25 cellular contexts compared by ENCODE assay signal in the genomic region with DNA sequence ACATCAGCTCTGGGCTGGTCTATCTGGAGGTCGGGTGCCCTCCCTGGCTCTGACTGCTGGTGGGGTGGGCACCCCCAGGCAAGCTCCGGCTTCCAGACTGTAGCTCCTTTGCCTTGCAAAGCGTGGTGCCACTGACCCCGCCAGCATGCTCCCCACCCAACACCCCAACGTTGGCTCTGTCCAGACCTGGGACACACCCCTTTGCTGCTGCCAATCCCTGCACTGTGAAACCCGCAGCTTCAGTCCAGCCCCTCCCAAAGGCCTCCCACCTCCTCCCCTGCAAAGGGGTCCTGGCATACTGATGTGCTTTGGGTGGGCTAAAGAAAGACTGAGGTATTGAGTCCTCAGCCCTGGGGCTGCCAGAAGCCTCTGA. TPM values are rescaled to one million over a fixed set of nuclear protein-coding genes. Genes with fewer than 3 reads are reported as not detected.
DNase-seq lines count a peak whose midpoint lies in the region; ATAC-seq, FAIRE-seq and TF ChIP-seq lines count a peak whose summit lies in the region.
"Had no signal": no experiment of that assay in that cellular context is flagged by ENCODE, and none has a peak within 500 bp of the region (broad histone marks: within the 10 kb centered on the region; RNA-seq: fewer than 3 reads in every experiment).

No MANE protein-coding gene starts in this region.

- H2BK12ac ChIP-seq in H1 (ENCODE audit: low read depth, low read length): peak overlapping the region; percentile 50; the same call in 1 of the 2 replicates

- H3K79me2 ChIP-seq in H1 (ENCODE audit: control insufficient read depth in 1 of 2, insufficient read depth in 2 of 2, low read length in 2 of 2): no peaks in the 10 kb centered on the region
- H3K79me2 ChIP-seq in neural progenitor cell (ENCODE audit: low read depth): no peaks in the 10 kb centered on the region

- 86% methylated on average over 5 of the region's 6 CpGs; no CpG with 5 or more reads in 1 of the 2 experiments for WGBS in H1 (ENCODE audit: extremely low coverage in 1 of 2, insufficient coverage in 1 of 2, insufficient read length in 1 of 2, insufficient replicate concordance in 2 of 2, low coverage in 1 of 2, low lambda C conversion rate in 2 of 2, missing lambda C conversion rate in 1 of 2), 2 experiments

- no peak for TF ChIP-seq POLR2A in H1 (IDR thresholded peaks at IDR 0.05; ENCODE audit: control extremely low read depth in 1 of 2, low read depth in 2 of 2, low read length in 2 of 2)

- no peak overlapping the region for H4K8ac ChIP-seq in H1 (ENCODE audit: extremely low read depth, insufficient read depth, low read length)

- no peak overlapping the region for H3K27ac Mint-ChIP-seq in neural progenitor cell
- H3K27ac Mint-ChIP-seq in progenitor cell of endocrine pancreas: no peak overlapping the region
- H3K27ac Mint-ChIP-seq: CD14-positive monocyte; CD4-positive, alpha-beta memory T cell; GM23338 had no signal

- FAIRE-seq in H1 (lab: Jason Lieb, UNC): no peak
- FAIRE-seq: A549, GM12891, GM18507, H54 had no signal

- H3K9me3 Mint-ChIP-seq in neural progenitor cell: peaks cover 2% of the 10 kb centered on the region
- H3K9me3 Mint-ChIP-seq in progenitor cell of endocrine pancreas (ENCODE audit: low read depth): no peaks in the 10 kb centered on the region
- H3K9me3 Mint-ChIP-seq: CD4-positive, alpha-beta memory T cell; GM23338 had no signal

- TF ChIP-seq CTCF in H1 (IDR thresholded peaks at IDR 0.05; ENCODE audit: control extremely low read depth in 1 of 3, insufficient read depth in 1 of 3, low read depth in 1 of 3, low read length in 3 of 3): no peak
- no peak for TF ChIP-seq CTCF in neural progenitor cell (IDR thresholded peaks at IDR 0.05)
- no peak for TF ChIP-seq CTCF in RWPE1 (conservative IDR thresholded peaks at IDR 0.05; ENCODE audit: low read depth)
- no peak for TF ChIP-seq CTCF in progenitor cell of endocrine pancreas (IDR thresholded peaks at IDR 0.05; ENCODE audit: unreplicated experiment)

- no peak for ATAC-seq in Right ventricle myocardium inferior
- no peak for ATAC-seq in left ventricle myocardium superior
- ATAC-seq: A549, GM23338 had no signal

- TF ChIP-seq RAD21 in H1 (IDR thresholded peaks at IDR 0.05 in 1 of 2, conservative IDR thresholded peaks at IDR 0.05 in 1 of 2; ENCODE audit: low read depth in 2 of 2, low read length in 2 of 2): no peak

- H3F3A ChIP-seq in neural progenitor cell (ENCODE audit: low read depth): peaks cover 40% of the 10 kb centered on the region

- H3K27me3 Mint-ChIP-seq in neural progenitor cell (ENCODE audit: insufficient read depth, low read depth) (peaks cover 55% of the 10 kb centered on the region), progenitor cell of endocrine pancreas (peaks cover 68% of the 10 kb centered on the region)

- no peak overlapping the region for H3K4me2 ChIP-seq in H1 (ENCODE audit: insufficient read depth in 1 of 2, low read depth in 2 of 2, low read length in 2 of 2)
- no peak overlapping the region for H3K4me2 ChIP-seq in neural progenitor cell
- H3K4me2 ChIP-seq: A549; BLaER1 treated with 17β-estradiol and CSF1 and Interleukin-3, amounts not matched to agents 10 nM and 100 nM; GM23338 had no signal

- H3K4me1 ChIP-seq in H1 (replicated peaks in 1 of 4; ENCODE audit: control insufficient read depth in 3 of 4, insufficient read depth in 4 of 4, low read length in 3 of 4): peaks cover 4 to 55% (median 24%) of the 10 kb centered on the region in 4 experiments
- peaks cover 50% of the 10 kb centered on the region for H3K4me1 ChIP-seq in neural progenitor cell
- H3K4me1 ChIP-seq: HAP-1 had no signal

- peak; percentile 33 for DNase-seq in Right ventricle myocardium inferior (ENCODE audit: missing footprints)
- DNase-seq in left ventricle myocardium superior: no peak
- DNase-seq in H1 (ENCODE audit: low read depth in 1 of 2, low spot score in 2 of 2): no peak
- no peak for DNase-seq in neural progenitor cell (ENCODE audit: low spot score)
- DNase-seq in RWPE1 (ENCODE audit: low spot score): no peak
- DNase-seq in progenitor cell of endocrine pancreas (ENCODE audit: low spot score, unreplicated experiment): no peak
- no peak for DNase-seq in stimulated activated CD4-positive, alpha-beta T cell treated with anti-CD3 and anti-CD28 coated beads, Interleukin-15, amount 100 ng/mL, for 24 hours
- DNase-seq: 8988T; ACHN; AML-193; BE2C; Calu3; CD4-positive, alpha-beta memory T cell; COR-L47; DMS79 treated with DMSO at 0.1 percent for 48 hours; GF-D8 had no signal

- H2BK120ac ChIP-seq in H1 (replicated peaks; ENCODE audit: low read depth, low read length): no peak overlapping the region

- no peaks in the 10 kb centered on the region for H3K36me3 ChIP-seq in H1 (ENCODE audit: control insufficient read depth in 2 of 4, insufficient read depth in 4 of 4, low read length in 3 of 4)
- H3K36me3 ChIP-seq in neural progenitor cell: no peaks in the 10 kb centered on the region
- H3K36me3 ChIP-seq: BE2C; BLaER1 treated with 17β-estradiol and CSF1 and Interleukin-3, amounts not matched to agents 10 nM and 100 nM; HAP-1 had no signal

- peaks cover 40% of the 10 kb centered on the region for H3K4me1 Mint-ChIP-seq in neural progenitor cell
- H3K4me1 Mint-ChIP-seq in progenitor cell of endocrine pancreas (ENCODE audit: low read depth): peaks cover 7% of the 10 kb centered on the region

- H3K9me3 ChIP-seq in H1 (ENCODE audit: insufficient read depth in 2 of 2, low read depth in 1 of 2, low read length in 1 of 2): no peaks in the 10 kb centered on the region
- no peaks in the 10 kb centered on the region for H3K9me3 ChIP-seq in neural progenitor cell (ENCODE audit: low read depth)
- H3K9me3 ChIP-seq: A549; BE2C; BLaER1 treated with 17β-estradiol and CSF1 and Interleukin-3, amounts not matched to agents 10 nM and 100 nM; HAP-1 had no signal

- POLR2A ChIA-PET in H1 (lab: Charles Lee; ENCODE audit: partially characterized antibody) (interaction anchor here (1.3 kb wide), 1 partner anchor 277 kb away, joined by 3 read pairs; the partner anchor contains the start of gene RNF44), RWPE1 (lab: Yijun Ruan, JAX; ENCODE audit: low non-redundant PET) (no interaction called here)

- peaks cover 14 to 34% (median 30%) of the 10 kb centered on the region in 4 experiments for H3K27me3 ChIP-seq in H1 (replicated peaks in 1 of 4; ENCODE audit: control insufficient read depth in 3 of 4, extremely low read depth in 1 of 4, insufficient read depth in 3 of 4, low read length in 3 of 4)
- H3K27me3 ChIP-seq in neural progenitor cell: peaks cover 35% of the 10 kb centered on the region
- H3K27me3 ChIP-seq: BE2C had no signal

- CTCF ChIA-PET in H1 (lab: Charles Lee; ENCODE audit: partially characterized antibody) (interaction anchor here (0.8 to 5.1 kb wide), 28 partner anchors 9 to 496 kb away, joined by 3 to 38 read pairs (median 5); partner anchors contain the start of gene HK3), RWPE1 (lab: Yijun Ruan, JAX) (interaction anchor here (1.1 to 2.3 kb wide), 3 partner anchors 8 to 154 kb away, joined by 3 to 7 read pairs (median 4); no protein-coding TSS in a partner anchor)

- H2AK5ac ChIP-seq in H1 (ENCODE audit: low read depth, low read length): no peak overlapping the region

- H3K27ac ChIP-seq in H1 (ENCODE audit: low read depth, low read length): no peak overlapping the region
- H3K27ac ChIP-seq in neural progenitor cell: no peak overlapping the region
- no peak overlapping the region for H3K27ac ChIP-seq in RWPE1
- H3K27ac ChIP-seq: A549; BLaER1 treated with 17β-estradiol and CSF1 and Interleukin-3, amounts not matched to agents 10 nM and 100 nM had no signal

- H3K36me3 Mint-ChIP-seq in neural progenitor cell: no peaks in the 10 kb centered on the region
- H3K36me3 Mint-ChIP-seq in progenitor cell of endocrine pancreas (ENCODE audit: insufficient read depth): no peaks in the 10 kb centered on the region
- H3K36me3 Mint-ChIP-seq: CD14-positive monocyte; CD4-positive, alpha-beta memory T cell had no signal

- no peak overlapping the region for H4K91ac ChIP-seq in H1 (replicated peaks; ENCODE audit: insufficient read length, low read length)

- H3K4ac ChIP-seq in H1 (replicated peaks; ENCODE audit: insufficient read length, low read depth, low read length): no peak overlapping the region

- H3K9ac ChIP-seq in H1 (replicated peaks in 1 of 4; ENCODE audit: extremely low read depth in 1 of 4, low read depth in 3 of 4, low read length in 3 of 4): no peak overlapping the region
- no peak overlapping the region for H3K9ac ChIP-seq in neural progenitor cell
- H3K9ac ChIP-seq: BLaER1 treated with 17β-estradiol and CSF1 and Interleukin-3, amounts not matched to agents 10 nM and 100 nM had no signal

- H3K79me1 ChIP-seq in H1 (ENCODE audit: low read depth, low read length): no peaks in the 10 kb centered on the region; the same call in 1 of the 2 replicates

- no peak overlapping the region for H3K18ac ChIP-seq in H1 (ENCODE audit: extremely low read depth, low read length)

- H2BK20ac ChIP-seq in H1 (ENCODE audit: low read length): no peak overlapping the region

- intact Hi-C loops in Right ventricle myocardium inferior (cut with DNase I): no loop called here
- intact Hi-C loops in left ventricle myocardium superior (cut with micrococcal nuclease): no loop called here

- TF ChIP-seq EP300 in H1 (IDR thresholded peaks at IDR 0.05; ENCODE audit: borderline replicate concordance in 1 of 2, low read depth in 2 of 2, low read length in 2 of 2): no peak

- H2BK5ac ChIP-seq in H1 (ENCODE audit: low read depth, low read length): no peak overlapping the region

- 0 out of 2 replicates have a peak overlapping the region, but pooled peaks have one; percentile 61 for H2BK15ac ChIP-seq in H1 (ENCODE audit: low read length)

- H3K23ac ChIP-seq in H1 (ENCODE audit: insufficient read length): no peak overlapping the region

- H4K20me1 ChIP-seq in H1 (replicated peaks in 1 of 2; ENCODE audit: control insufficient read depth in 1 of 2, insufficient read depth in 2 of 2, low read length in 2 of 2) (peaks cover 2 to 15% of the 10 kb centered on the region in 2 experiments), neural progenitor cell (ENCODE audit: low read depth) (peaks cover 23% of the 10 kb centered on the region)

- no peak overlapping the region for H4K5ac ChIP-seq in H1 (ENCODE audit: insufficient read length, low read depth, low read length)

- no peak overlapping the region for H3K56ac ChIP-seq in H1 (replicated peaks; ENCODE audit: insufficient read length, low read depth, low read length)

- H3K4me3 ChIP-seq in H1 (ENCODE audit: extremely low read depth in 1 of 4, insufficient read depth in 2 of 4, low read depth in 3 of 4, low read length in 4 of 4) (no peak overlapping the region), neural progenitor cell (no peak overlapping the region)
- H3K4me3 ChIP-seq: A549; BLaER1 treated with 17β-estradiol and CSF1 and Interleukin-3, amounts not matched to agents 10 nM and 100 nM; GM23338; HAP-1 had no signal

- H3K4me3 Mint-ChIP-seq in neural progenitor cell (peak overlapping the region; percentile 21), progenitor cell of endocrine pancreas (ENCODE audit: low read depth) (no peak overlapping the region)

- H3K14ac ChIP-seq in H1 (ENCODE audit: insufficient read length): no peak overlapping the region

- H3K23me2 ChIP-seq in H1 (ENCODE audit: low read depth, low read length): peaks cover 20% of the 10 kb centered on the region; the same call in 1 of the 2 replicates

- H2AFZ ChIP-seq in H1 (ENCODE audit: low read length) (no peak overlapping the region), neural progenitor cell (replicated peaks) (no peak overlapping the region)
- H2AFZ ChIP-seq: GM23338 had no signal

RNA-seq across cellular contexts. Expression of gene UNC5A, which starts 3.9 kb away (rescaled TPM):
- 0.08 TPM for total RNA-seq in Right ventricle myocardium inferior
- total RNA-seq in left ventricle myocardium superior: 0.22 TPM
- 4.0 and 4.1 TPM in 2 replicates for total RNA-seq in H1 (2021; fragmentation: NEBNext Ultra II Directional; extraction: Animal tissue kit (Norgen Biotek cat#: 25700))
- 7.6 and 11.1 TPM in 2 replicates for polyA plus RNA-seq in H1 (2011; rRNA removed)
- 5.5 TPM for polyA plus RNA-seq in H1 (2011; cell fraction: cytosol; rRNA removed)
- polyA plus RNA-seq in H1 (2011; cell fraction: nucleus; rRNA removed): 11.1 TPM
- 4.2 to 10.8 TPM (median 8.7 TPM) in 4 replicates for polyA plus RNA-seq in H1 (2012, experiment 1 of 2)
- 5.7 TPM for polyA plus RNA-seq in H1 (2012, experiment 2 of 2)
- 3.8 TPM for polyA plus RNA-seq in H1 (2013, experiment 1 of 2)
- 4.2 TPM for polyA plus RNA-seq in H1 (2013, experiment 2 of 2)
- polyA minus RNA-seq in H1 (2011; rRNA and poly(A)+ RNA removed): 4.4 and 5.4 TPM in 2 replicates
- polyA minus RNA-seq in H1 (2011; cell fraction: cytosol; rRNA and poly(A)+ RNA removed): 5.1 TPM
- polyA minus RNA-seq in H1 (2011; cell fraction: nucleus; rRNA and poly(A)+ RNA removed): 4.8 TPM
- total RNA-seq in neural progenitor cell (ENCODE audit: low replicate concordance): 1.2 and 3.6 TPM in 2 replicates
- 2.8 and 2.9 TPM in 2 replicates for total RNA-seq in progenitor cell of endocrine pancreas
- total RNA-seq: CD4-positive, alpha-beta memory T cell; G401 had no signal
- polyA plus RNA-seq: CD4-positive, alpha-beta memory T cell had no signal
